ENCODE assay signal across 8 cellular contexts in genomic region chr17:49570540-49571242, GRCh38. TPM values are rescaled to one million over a fixed set of nuclear protein-coding genes. Genes with fewer than 3 reads are reported as not detected.
A peak's percentile ranks its signal among the peaks of the same experiment; 100 is the strongest.
DNase-seq lines count a peak whose midpoint lies in the region; ATAC-seq, FAIRE-seq and TF ChIP-seq lines count a peak whose summit lies in the region.

No MANE protein-coding gene starts in this region.

- no TSS peak for BruUV-seq in IMR-90 (replicated peaks; lab: Mats Ljungman, UMichigan)

- no peak overlapping the region for H3K4me3 ChIP-seq in CD8-positive, alpha-beta T cell (ENCODE audit: low read depth, low read length)
- no peak overlapping the region for H3K4me3 ChIP-seq in IMR-90 (ENCODE audit: insufficient read depth, low read depth, low read length)
- no peak overlapping the region for H3K4me3 ChIP-seq in breast epithelium
- no peak overlapping the region for H3K4me3 ChIP-seq in neural progenitor cell

- no peak for TF ChIP-seq POLR2A in IMR-90 (IDR thresholded peaks at IDR 0.05; ENCODE audit: low read depth, low read length)
- TF ChIP-seq POLR2A in breast epithelium (IDR thresholded peaks at IDR 0.05), result no peak
- no peak for TF ChIP-seq POLR2A in H54 (IDR thresholded peaks at IDR 0.05; ENCODE audit: low read depth, low read length)

- no peak overlapping the region for H3K4me2 ChIP-seq in IMR-90 (ENCODE audit: low read depth, low read length)
- peak overlapping the region; percentile 77 for H3K4me2 ChIP-seq in neural progenitor cell

- no peak overlapping the region for H2BK5ac ChIP-seq in IMR-90 (ENCODE audit: low read depth, low read length, poor library complexity, severe bottlenecking)

- H3K9ac ChIP-seq in IMR-90 (ENCODE audit: low read depth, low read length) (no peak overlapping the region), neural progenitor cell (no peak overlapping the region)

- no peak overlapping the region for H3K4ac ChIP-seq in IMR-90 (ENCODE audit: low read depth, low read length)

- H3F3A ChIP-seq in neural progenitor cell (ENCODE audit: low read depth), result peaks cover 44% of the 10 kb centered on the region

- peaks cover 33% of the 10 kb centered on the region for H3K27me3 Mint-ChIP-seq in CD8-positive, alpha-beta T cell (ENCODE audit: low read depth)
- peaks cover 46% of the 10 kb centered on the region for H3K27me3 Mint-ChIP-seq in neural progenitor cell (ENCODE audit: insufficient read depth, low read depth)

- H3K9me1 ChIP-seq in IMR-90 (ENCODE audit: insufficient read depth, low read length), result no peaks in the 10 kb centered on the region

- dilution Hi-C loops in IMR-90 (cut with HindIII; ENCODE audit: low sequenced_read_pairs, unreplicated experiment), result no loop called here

- no peak overlapping the region for H4K5ac ChIP-seq in IMR-90 (ENCODE audit: low read depth, low read length)

- CTCF ChIA-PET in CD8-positive, alpha-beta T cell (lab: Charles Lee), result interaction anchor here (0.5 to 23.3 kb wide), 33 partner anchors 10 to 427 kb away, joined by 3 to 542 read pairs (median 5); partner anchors contain the start of gene SLC35B1
- CTCF ChIA-PET in IMR-90 (lab: Yijun Ruan, JAX), result interaction anchor here (0.6 to 2.1 kb wide), 15 partner anchors 10 to 281 kb away, joined by 3 to 16 read pairs (median 4); no protein-coding TSS in a partner anchor

- H4K20me1 ChIP-seq in IMR-90 (ENCODE audit: insufficient read depth, low read length), result peaks cover 6% of the 10 kb centered on the region; the same call in 1 of the 2 replicates
- no peaks in the 10 kb centered on the region for H4K20me1 ChIP-seq in neural progenitor cell (ENCODE audit: low read depth)

- H2AFZ ChIP-seq in IMR-90 (replicated peaks; ENCODE audit: low read length, poor library complexity) (peak overlapping the region; percentile 14), neural progenitor cell (replicated peaks) (no peak overlapping the region)

- H3K79me1 ChIP-seq in IMR-90 (ENCODE audit: low read depth in 1 of 2, low read length in 2 of 2), result no peaks in the 10 kb centered on the region

- H3K4me1 Mint-ChIP-seq in CD8-positive, alpha-beta T cell (ENCODE audit: low read depth), result peaks cover 7% of the 10 kb centered on the region
- H3K4me1 Mint-ChIP-seq in neural progenitor cell, result peaks cover 12% of the 10 kb centered on the region

- in situ Hi-C loops in IMR-90 (cut with MboI; ENCODE audit: low sequenced_read_pairs), result loop anchor here (5.0 kb wide), 3 partner anchors 127 to 427 kb away; partner anchors contain the start of genes DLX3 and TAC4

- TF ChIP-seq CTCF in CD8-positive, alpha-beta T cell (IDR thresholded peaks at IDR 0.05), result no peak
- no peak for TF ChIP-seq CTCF in IMR-90 (conservative IDR thresholded peaks at IDR 0.05; ENCODE audit: low read depth, low read length)
- TF ChIP-seq CTCF in breast epithelium (IDR thresholded peaks at IDR 0.05), result no peak
- no peak for TF ChIP-seq CTCF in neural progenitor cell (IDR thresholded peaks at IDR 0.05)

- H3K79me2 ChIP-seq in neural progenitor cell (ENCODE audit: low read depth), result no peaks in the 10 kb centered on the region

- no peak overlapping the region for H2BK15ac ChIP-seq in IMR-90 (ENCODE audit: low read depth, low read length)

- no peak for ATAC-seq in CD8-positive, alpha-beta T cell
- ATAC-seq in IMR-90 (ENCODE audit: low read depth) (no peak), esophagus mucosa (no peak)

- H3K4me1 ChIP-seq in CD8-positive, alpha-beta T cell (ENCODE audit: insufficient read depth, low read length), result peaks cover 12% of the 10 kb centered on the region
- H3K4me1 ChIP-seq in IMR-90 (ENCODE audit: control insufficient read depth, insufficient read depth, low read length), result no peaks in the 10 kb centered on the region
- peaks cover 3 to 7% of the 10 kb centered on the region in 2 donors for H3K4me1 ChIP-seq in breast epithelium
- peaks cover 15% of the 10 kb centered on the region for H3K4me1 ChIP-seq in neural progenitor cell

- POLR2A ChIA-PET in CD8-positive, alpha-beta T cell (lab: Charles Lee), result interaction anchor here (0.6 to 1.3 kb wide), 7 partner anchors 125 to 218 kb away, joined by 3 to 6 read pairs (median 3); partner anchors contain the start of genes FAM117A, KAT7 and SLC35B1
- POLR2A ChIA-PET in IMR-90 (lab: Charles Lee; ENCODE audit: unreplicated experiment), result no interaction called here

- no peak overlapping the region for H4K91ac ChIP-seq in IMR-90 (ENCODE audit: insufficient read depth, low read depth, low read length)

- peaks cover 7% of the 10 kb centered on the region for H3K27me3 ChIP-seq in CD8-positive, alpha-beta T cell (ENCODE audit: insufficient read depth, low read length)
- H3K27me3 ChIP-seq in IMR-90 (ENCODE audit: control insufficient read depth, insufficient read depth, low read length), result peaks cover 61% of the 10 kb centered on the region
- no peaks in the 10 kb centered on the region for H3K27me3 ChIP-seq in breast epithelium
- peaks cover 62% of the 10 kb centered on the region for H3K27me3 ChIP-seq in neural progenitor cell

- no peak overlapping the region for H2BK120ac ChIP-seq in IMR-90 (ENCODE audit: low read depth, low read length)

- no peaks in the 10 kb centered on the region for H3K36me3 Mint-ChIP-seq in CD8-positive, alpha-beta T cell
- no peaks in the 10 kb centered on the region for H3K36me3 Mint-ChIP-seq in neural progenitor cell

- FAIRE-seq in H54 (lab: Jason Lieb, UNC), result no peak

- no peaks in the 10 kb centered on the region for H3K9me3 ChIP-seq in CD8-positive, alpha-beta T cell (ENCODE audit: low read length)
- H3K9me3 ChIP-seq in IMR-90 (ENCODE audit: control insufficient read depth, insufficient read depth, low read length) (no peaks in the 10 kb centered on the region), breast epithelium (no peaks in the 10 kb centered on the region), neural progenitor cell (ENCODE audit: low read depth) (no peaks in the 10 kb centered on the region)

- H3K23ac ChIP-seq in IMR-90 (ENCODE audit: low read depth, low read length), result no peak overlapping the region

- TF ChIP-seq RAD21 in IMR-90 (IDR thresholded peaks at IDR 0.05; ENCODE audit: low read length), result no peak

- H3K9me3 Mint-ChIP-seq in CD8-positive, alpha-beta T cell, result no peaks in the 10 kb centered on the region
- no peaks in the 10 kb centered on the region for H3K9me3 Mint-ChIP-seq in neural progenitor cell

- H2AK5ac ChIP-seq in IMR-90 (ENCODE audit: low read depth, low read length), result no peak overlapping the region

- H3K56ac ChIP-seq in IMR-90 (ENCODE audit: extremely low read depth, insufficient read depth, low read length), result no peak overlapping the region

- H3K4me3 Mint-ChIP-seq in CD8-positive, alpha-beta T cell, result peak overlapping the region; percentile 48
- peak overlapping the region; percentile 77 for H3K4me3 Mint-ChIP-seq in neural progenitor cell

- no peak overlapping the region for H3K18ac ChIP-seq in IMR-90 (ENCODE audit: low read depth, low read length)

- intact Hi-C loops in CD8-positive, alpha-beta T cell (cut with DNase I, micrococcal nuclease), result loop anchor here (1.0 to 2.0 kb wide), 6 partner anchors 125 to 281 kb away; partner anchors contain the start of gene KAT7 (in 2 of the 2)
- intact Hi-C loops in IMR-90 (cut with micrococcal nuclease), result loop anchor here (1.0 to 5.0 kb wide), 3 partner anchors 107 to 428 kb away; partner anchors contain the start of gene SPOP
- intact Hi-C loops in breast epithelium (cut with DNase I; ENCODE audit: low total_unique reads), result loop anchor here (1.0 to 10.0 kb wide), 2 partner anchors 124 to 284 kb away; no protein-coding TSS in a partner anchor
- intact Hi-C loops in head of caudate nucleus (cut with DNase I), result no loop called here

- no peak overlapping the region for H3K27ac ChIP-seq in CD8-positive, alpha-beta T cell (ENCODE audit: low read depth, low read length)
- H3K27ac ChIP-seq in IMR-90 (ENCODE audit: insufficient read depth, low read length), result no peak overlapping the region
- peak overlapping the region; percentile 40 to 56 for H3K27ac ChIP-seq in breast epithelium
- no peak overlapping the region for H3K27ac ChIP-seq in neural progenitor cell

- WGBS in IMR-90 (ENCODE audit: extremely low coverage in 2 of 2, insufficient read length in 1 of 2), 2 experiments, result 59% methylated on average over 3 of the region's 11 CpGs; no CpG with 5 or more reads in 1 of the 2 experiments

- no peaks in the 10 kb centered on the region for H3K36me3 ChIP-seq in CD8-positive, alpha-beta T cell (ENCODE audit: insufficient read depth, low read length)
- H3K36me3 ChIP-seq in IMR-90 (ENCODE audit: control insufficient read depth, insufficient read depth, low read length) (no peaks in the 10 kb centered on the region), breast epithelium (no peaks in the 10 kb centered on the region), neural progenitor cell (no peaks in the 10 kb centered on the region)

- no peak for DNase-seq in CD8-positive, alpha-beta T cell
- DNase-seq in IMR-90, result no peak
- DNase-seq in breast epithelium (ENCODE audit: low spot score in 2 of 2), result no peak
- no peak for DNase-seq in neural progenitor cell (ENCODE audit: low spot score)
- DNase-seq in head of caudate nucleus, result no peak
- no peak for DNase-seq in H54 (ENCODE audit: insufficient read length, low spot score)
- no peak for DNase-seq in stimulated activated CD4-positive, alpha-beta T cell treated with anti-CD3 and anti-CD28 coated beads, Interleukin-12 subunit alpha, Interleukin-12 subunit beta, amount 100 ng/mL, for 4 hours

- H2BK20ac ChIP-seq in IMR-90 (ENCODE audit: low read depth, low read length), result no peak overlapping the region

- no peak overlapping the region for H3K14ac ChIP-seq in IMR-90 (replicated peaks; ENCODE audit: low read depth, low read length)

- peak overlapping the region; percentile 94 for H2AK9ac ChIP-seq in IMR-90 (replicated peaks; ENCODE audit: low read depth, low read length, poor library complexity)

- H3K27ac Mint-ChIP-seq in CD8-positive, alpha-beta T cell, result no peak overlapping the region
- no peak overlapping the region for H3K27ac Mint-ChIP-seq in neural progenitor cell

- H4K8ac ChIP-seq in IMR-90 (ENCODE audit: low read depth in 2 of 2, low read length in 2 of 2), result no peak overlapping the region

TF ChIP-seq in IMR-90, 13 proteins besides CTCF, POLR2A, EP300 and RAD21 (continues in another document):
- TF ChIP-seq CHD1 (IDR thresholded peaks at IDR 0.05; ENCODE audit: low read depth, low read length) (no peak), FOS (IDR thresholded peaks at IDR 0.05; ENCODE audit: low read depth, low read length) (no peak), MAZ (IDR thresholded peaks at IDR 0.05; ENCODE audit: borderline replicate concordance, low read depth, low read length) (no peak), RFX5 (IDR thresholded peaks at IDR 0.05; ENCODE audit: low read depth, low read length) (no peak), MAFK (IDR thresholded peaks at IDR 0.05; ENCODE audit: low read depth, low read length) (no peak), NFE2L2 (IDR thresholded peaks at IDR 0.05; ENCODE audit: low read depth, low read length) (no peak), MXI1 (IDR thresholded peaks at IDR 0.05; ENCODE audit: borderline replicate concordance, low read depth, low read length) (no peak)

RNA-seq across cellular contexts. Expression of gene NXPH3, which starts 5.0 kb away (rescaled TPM):
- not detected for total RNA-seq in CD8-positive, alpha-beta T cell
- 0.18 and 0.28 TPM in 2 replicates for total RNA-seq in IMR-90 (2012; rRNA removed)
- 0.20 and 0.31 TPM in 2 replicates for polyA plus RNA-seq in IMR-90 (2012; rRNA removed)
- 0.22 and 0.25 TPM in 2 replicates for polyA plus RNA-seq in IMR-90 (2012; cell fraction: cytosol; rRNA removed)
- polyA plus RNA-seq in IMR-90 (2012; cell fraction: nucleus; rRNA removed; ENCODE audit: low replicate concordance), result 0.03 and 0.14 TPM in 2 replicates
- total RNA-seq in breast epithelium, result 1 to 10 TPM; 3.5 to 7.5 (median 4.5) TPM
- 3.6 and 10.7 TPM in 2 replicates for total RNA-seq in neural progenitor cell (ENCODE audit: low replicate concordance)
- total RNA-seq in esophagus mucosa, result 0.16 TPM

Comparison
In these comparisons a context has a peak if more than half of its experiments do, and no peak if none do; other contexts are left out.
1. H3K27ac ChIP-seq: peak in breast epithelium (2 of 2); none in CD8-positive, alpha-beta T cell (single experiment), IMR-90 (single experiment) and neural progenitor cell (single experiment).